Comparison of ENCODE assay signal across 18 cellular contexts in the genomic region with DNA sequence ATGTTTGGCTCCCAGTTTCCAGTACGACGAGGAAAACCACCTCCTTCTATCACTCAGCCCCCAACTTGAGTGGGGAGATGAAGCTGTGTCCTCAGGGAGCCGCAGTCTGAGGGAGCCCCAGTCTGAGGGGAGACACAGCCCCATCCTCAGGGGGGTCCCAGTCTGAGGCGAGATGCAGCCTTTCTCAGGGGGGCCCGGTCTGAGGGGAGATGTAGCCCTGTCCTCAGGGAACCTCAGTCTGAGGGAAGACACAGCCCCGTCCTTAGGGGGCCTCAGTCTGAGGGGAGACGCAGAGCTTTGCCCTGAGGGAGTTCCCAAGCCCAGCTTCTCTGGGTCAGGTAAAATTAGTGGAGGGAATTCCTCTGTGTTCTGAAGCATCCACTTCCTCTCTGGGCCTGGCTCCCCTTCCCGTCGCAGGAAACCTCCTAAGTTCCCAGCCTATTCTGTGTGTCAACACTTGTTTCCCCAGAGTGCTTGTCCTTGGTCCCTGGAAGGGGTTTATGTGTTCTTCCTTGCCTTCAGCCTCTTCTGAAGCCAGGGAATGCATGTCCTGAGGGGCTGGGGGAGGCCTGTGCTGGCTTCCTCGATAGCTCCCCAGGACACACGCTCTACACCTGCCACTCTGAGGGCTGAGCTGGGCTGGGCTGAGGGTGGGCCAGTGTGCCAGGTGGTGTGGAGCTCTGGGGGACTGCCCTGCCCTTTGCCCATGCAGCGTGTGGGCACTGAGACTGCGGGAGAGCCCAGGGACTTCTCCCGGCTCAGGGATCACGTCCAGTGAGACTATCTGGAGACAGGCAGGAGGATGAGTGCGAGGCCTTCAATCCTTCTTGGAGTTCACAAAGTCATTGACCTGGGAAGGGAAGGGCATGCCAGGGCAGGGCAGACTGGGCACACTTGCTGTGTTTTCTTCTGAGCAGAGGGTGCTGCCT. TPM values are rescaled to one million over a fixed set of nuclear protein-coding genes. Genes with fewer than 3 reads are reported as not detected.
DNase-seq lines count a peak whose midpoint lies in the region; ATAC-seq, FAIRE-seq and TF ChIP-seq lines count a peak whose summit lies in the region.
"Had no signal": no experiment of that assay in that cellular context is flagged by ENCODE, and none has a peak within 500 bp of the region (broad histone marks: within the 10 kb centered on the region; RNA-seq: fewer than 3 reads in every experiment).

No MANE protein-coding gene starts in this region.

- no peak overlapping the region for H3K27ac ChIP-seq in GM12878 (ENCODE audit: control insufficient read depth, insufficient read depth)
- no peak overlapping the region for H3K27ac ChIP-seq in left lung
- H3K27ac ChIP-seq: KMS-11 had no signal

- peaks cover 4% of the 10 kb centered on the region for H3K9me3 Mint-ChIP-seq in progenitor cell of endocrine pancreas (ENCODE audit: low read depth)

- ATAC-seq in GM12878: no peak
- ATAC-seq in left lung: peak; percentile 61
- no peak for ATAC-seq in GM19467 (IDR thresholded peaks at IDR 0.05; ENCODE audit: unreplicated experiment)

- RAD21 ChIA-PET in GM12878 (lab: Charles Lee; ENCODE audit: unreplicated experiment): interaction anchor here (1.1 to 2.2 kb wide), 2 partner anchors 12 to 51 kb away, joined by 3 to 11 read pairs; no protein-coding TSS in a partner anchor

- no peak for TF ChIP-seq CTCF in GM12878 (IDR thresholded peaks at IDR 0.05 in 2 of 3, conservative IDR thresholded peaks at IDR 0.05 in 1 of 3; ENCODE audit: control insufficient read depth in 2 of 3, extremely low read depth in 1 of 3, insufficient read depth in 1 of 3, low read depth in 3 of 3, low read length in 3 of 3)
- no peak for TF ChIP-seq CTCF in left lung (IDR thresholded peaks at IDR 0.05)
- TF ChIP-seq CTCF in progenitor cell of endocrine pancreas (IDR thresholded peaks at IDR 0.05; ENCODE audit: unreplicated experiment): no peak

- no peak overlapping the region for H3K4me2 ChIP-seq in GM12878 (ENCODE audit: control insufficient read depth, insufficient read depth)
- H3K4me2 ChIP-seq: KMS-11 had no signal

- no peaks in the 10 kb centered on the region for H3K27me3 Mint-ChIP-seq in progenitor cell of endocrine pancreas

- H3K9me3 ChIP-seq in GM12878 (replicated peaks; ENCODE audit: control insufficient read depth, insufficient read depth, low read length): no peaks in the 10 kb centered on the region
- H3K9me3 ChIP-seq in left lung: no peaks in the 10 kb centered on the region
- H3K9me3 ChIP-seq: Caco-2, Peyer's patch had no signal

- no peaks in the 10 kb centered on the region for H3K36me3 Mint-ChIP-seq in progenitor cell of endocrine pancreas (ENCODE audit: insufficient read depth)

- in situ Hi-C loops in GM12878 (cut with MboI): no loop called here

- no peaks in the 10 kb centered on the region for H3K4me1 ChIP-seq in GM12878 (ENCODE audit: control insufficient read depth, insufficient read depth, low read length)
- H3K4me1 ChIP-seq in left lung: peaks cover 4 to 13% of the 10 kb centered on the region in 2 donors

- H3K36me3 ChIP-seq in GM12878 (ENCODE audit: control insufficient read depth in 2 of 2, insufficient read depth in 2 of 2, low read length in 1 of 2) (no peaks in the 10 kb centered on the region), left lung (no peaks in the 10 kb centered on the region)
- H3K36me3 ChIP-seq: Peyer's patch had no signal

- H3K4me1 Mint-ChIP-seq in progenitor cell of endocrine pancreas (ENCODE audit: low read depth): peaks cover 54% of the 10 kb centered on the region

- CTCF ChIA-PET in GM12878 (lab: Yijun Ruan, JAX): interaction anchor here (1.0 to 2.8 kb wide), 3 partner anchors 51 to 104 kb away, joined by 3 to 16 read pairs (median 3); no protein-coding TSS in a partner anchor

- TF ChIP-seq RAD21 in GM12878 (IDR thresholded peaks at IDR 0.05; ENCODE audit: insufficient read depth, low read depth, low read length): no peak

- H3K27me3 ChIP-seq in GM12878 (replicated peaks in 1 of 2; ENCODE audit: control insufficient read depth in 2 of 2, insufficient read depth in 2 of 2, low read length in 1 of 2) (no peaks in the 10 kb centered on the region; a peak in 3 of 4 replicates), left lung (peaks cover 0 to 4% of the 10 kb centered on the region in 2 donors)
- H3K27me3 ChIP-seq: Peyer's patch had no signal

- no peak for TF ChIP-seq EP300 in GM12878 (IDR thresholded peaks at IDR 0.05; ENCODE audit: borderline replicate concordance in 1 of 2, control insufficient read depth in 1 of 2, low read depth in 2 of 2, low read length in 2 of 2)

- H2AFZ ChIP-seq in GM12878 (ENCODE audit: control insufficient read depth, low read depth, low read length): no peak overlapping the region

- no peak for FAIRE-seq in GM12878 (lab: Jason Lieb, UNC)
- FAIRE-seq: GM12892 had no signal

- intact Hi-C loops in GM12878 (cut with micrococcal nuclease; ENCODE audit: unreplicated experiment): no loop called here
- intact Hi-C loops in left lung (cut with DNase I): no loop called here

- SMC1A ChIA-PET in GM12878 (lab: Charles Lee; ENCODE audit: uncharacterized antibody, unreplicated experiment): interaction anchor here (1.5 to 1.7 kb wide), 2 partner anchors 16 to 31 kb away, joined by 3 to 4 read pairs; no protein-coding TSS in a partner anchor

- peak overlapping the region; percentile 37 for H3K27ac Mint-ChIP-seq in progenitor cell of endocrine pancreas

- BruUV-seq in GM12878 (replicated peaks; lab: Mats Ljungman, UMichigan): no TSS peak

- H3K4me3 Mint-ChIP-seq in progenitor cell of endocrine pancreas (ENCODE audit: low read depth): no peak overlapping the region

- TF ChIP-seq POLR2A in GM12878 (IDR thresholded peaks at IDR 0.05; ENCODE audit: low read depth, low read length): no peak

- POLR2A ChIA-PET in GM12878 (lab: Charles Lee): interaction anchor here (0.5 to 1.0 kb wide), 2 partner anchors 100 to 209 kb away, joined by 3 read pairs; no protein-coding TSS in a partner anchor

- H3K79me2 ChIP-seq in GM12878 (ENCODE audit: control insufficient read depth, insufficient read depth, low read length): no peaks in the 10 kb centered on the region

- no peaks in the 10 kb centered on the region for H4K20me1 ChIP-seq in GM12878 (ENCODE audit: control insufficient read depth, insufficient read depth)

- DNase-seq in ELF-1 (ENCODE audit: low read depth, low spot score): peak; percentile 66
- no peak for DNase-seq in GM12878 (ENCODE audit: low read depth, low spot score)
- DNase-seq in left lung: no peak
- no peak for DNase-seq in progenitor cell of endocrine pancreas (ENCODE audit: low spot score, unreplicated experiment)
- DNase-seq in stimulated activated CD4-positive, alpha-beta T cell treated with anti-CD3 and anti-CD28 coated beads, Interleukin-15, amount 100 ng/mL, for 24 hours: no peak
- no peak for DNase-seq in NCI-H1436 (lab: John Stamatoyannopoulos, UW)
- DNase-seq in GM19238 (ENCODE audit: insufficient read length, low spot score): no peak
- DNase-seq: Caco-2, GOT3, NCI-H1092, NCI-H187, NCI-H446, NCI-H748 treated with DMSO at 0.1 percent for 48 hours, Peyer's patch, SHP77 treated with DMSO at 0.1 percent for 48 hours had no signal

- H3K9ac ChIP-seq in GM12878 (ENCODE audit: control insufficient read depth, insufficient read depth, low read length): no peak overlapping the region
- H3K9ac ChIP-seq: KMS-11 had no signal

- 39% methylated on average over 16 of the region's 16 CpGs for WGBS in GM12878 (ENCODE audit: insufficient coverage, insufficient replicate concordance, low lambda C conversion rate, missing lambda C conversion rate)

- H3K4me3 ChIP-seq in GM12878 (no peak overlapping the region), left lung (no peak overlapping the region)
- H3K4me3 ChIP-seq: Peyer's patch had no signal

TF ChIP-seq in GM12878, 131 proteins besides CTCF, POLR2A, EP300 and RAD21 (continues in another document):
- TF ChIP-seq NFYA (IDR thresholded peaks at IDR 0.05; ENCODE audit: borderline replicate concordance, low read depth, low read length): no peak
- peak; percentile 29; the same call in 1 of the 2 replicates for TF ChIP-seq SPI1 (IDR thresholded peaks at IDR 0.05; ENCODE audit: borderline replicate concordance, insufficient read depth, low read depth, low read length)
- TF ChIP-seq, protein P1, sequence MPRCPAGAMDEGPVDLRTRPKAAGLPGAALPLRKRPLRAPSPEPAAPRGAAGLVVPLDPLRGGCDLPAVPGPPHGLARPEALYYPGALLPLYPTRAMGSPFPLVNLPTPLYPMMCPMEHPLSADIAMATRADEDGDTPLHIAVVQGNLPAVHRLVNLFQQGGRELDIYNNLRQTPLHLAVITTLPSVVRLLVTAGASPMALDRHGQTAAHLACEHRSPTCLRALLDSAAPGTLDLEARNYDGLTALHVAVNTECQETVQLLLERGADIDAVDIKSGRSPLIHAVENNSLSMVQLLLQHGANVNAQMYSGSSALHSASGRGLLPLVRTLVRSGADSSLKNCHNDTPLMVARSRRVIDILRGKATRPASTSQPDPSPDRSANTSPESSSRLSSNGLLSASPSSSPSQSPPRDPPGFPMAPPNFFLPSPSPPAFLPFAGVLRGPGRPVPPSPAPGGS (IDR thresholded peaks at IDR 0.05; ENCODE audit: borderline replicate concordance, insufficient read depth, low read depth, low read length, poor library complexity, severe bottlenecking): no peak
- no peak for TF ChIP-seq CHD1 (IDR thresholded peaks at IDR 0.05; ENCODE audit: low read depth, low read length)

RNA-seq across cellular contexts. Expression of a gene that starts 55.4 kb away (rescaled TPM):
- 183 and 202 TPM in 2 replicates for total RNA-seq in GM12878 (2013; cell fraction: nucleolus; rRNA removed)
- total RNA-seq in GM12878 (2014; rRNA removed) (23.2 and 26.8 TPM in 2 replicates), GM12878 (2014; rRNA removed; fragmentation: Illumina TruSeq; extraction: Trizol) (11.1 and 11.4 TPM in 2 replicates), GM12878 (2021) (24.5 and 29.5 TPM in 2 replicates), left lung (100 to 1,000 TPM; 147 to 154 TPM), progenitor cell of endocrine pancreas (243 and 267 TPM in 2 replicates)
- polyA plus RNA-seq in GM12878 (2011; ENCODE audit: low read depth): 53.3 TPM
- polyA plus RNA-seq in GM12878 (2011; rRNA removed) (86.0 and 140 TPM in 2 replicates), GM12878 (2014; fragmentation: Illumina TruSeq; extraction: Trizol) (18.1 and 22.4 TPM in 2 replicates), GM12878 (2014; fragmentation: Nextera tagmentation; extraction: Ambion mirVana) (1 to 10 TPM; 2.9 to 4.3 TPM), GM12878 (2014; rRNA removed) (25.6 and 27.2 TPM in 2 replicates), GM12878 (2016; fragmentation: Nextera tagmentation; extraction: Ambion mirVana) (1 to 10 TPM in 1 of 2 experiments, under 1 TPM in 1; 0.96 to 1.3 TPM)
- 139 and 149 TPM in 2 replicates for polyA plus RNA-seq in GM12878 (2011; cell fraction: cytosol; rRNA removed)
- 331 and 548 TPM in 2 replicates for polyA plus RNA-seq in GM12878 (2011; cell fraction: nucleus; rRNA removed)
- 77.6 and 104 TPM in 2 replicates for polyA plus RNA-seq in GM12878 (2012)
- polyA minus RNA-seq in GM12878 (2011; rRNA and poly(A)+ RNA removed): 232 and 237 TPM in 2 replicates
- polyA minus RNA-seq in GM12878 (2011; cell fraction: cytosol; rRNA and poly(A)+ RNA removed): 38.4 and 39.6 TPM in 2 replicates
- polyA minus RNA-seq in GM12878 (2011; cell fraction: nucleus; rRNA and poly(A)+ RNA removed): 127 and 145 TPM in 2 replicates
